Comparison of ENCODE assay signal across 12 cellular contexts in the genomic region with DNA sequence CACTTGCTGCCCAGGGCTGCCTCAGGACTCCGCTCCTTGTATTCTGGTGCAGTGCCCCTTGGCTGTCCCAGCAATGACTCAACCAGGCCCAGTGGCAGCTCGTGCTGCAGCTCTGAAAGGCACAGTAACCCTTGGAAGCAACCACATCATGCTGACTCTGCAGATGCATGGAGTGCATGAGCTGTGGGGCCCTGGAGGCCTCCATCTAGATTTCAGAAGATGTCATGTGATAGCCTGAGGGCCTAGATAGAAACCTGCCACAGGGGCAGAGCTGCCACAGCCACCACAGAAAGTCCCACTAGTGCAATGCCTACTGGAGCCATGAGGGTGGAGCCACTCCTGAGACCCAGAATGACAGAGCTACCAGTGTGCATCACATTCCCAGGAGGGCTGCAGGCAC.
DNase-seq lines count a peak whose midpoint lies in the region; ATAC-seq, FAIRE-seq and TF ChIP-seq lines count a peak whose summit lies in the region.
"Had no signal": no experiment of that assay in that cellular context is flagged by ENCODE, and none has a peak within 500 bp of the region (broad histone marks: within the 10 kb centered on the region; RNA-seq: fewer than 3 reads in every experiment).

No MANE protein-coding gene starts in this region.

- SMC1A ChIA-PET in GM12878 (lab: Charles Lee; ENCODE audit: uncharacterized antibody, unreplicated experiment): interaction anchor here (0.6 to 5.9 kb wide), 12 partner anchors 114 to 485 kb away, joined by 3 to 77 read pairs (median 6); no protein-coding TSS in a partner anchor

- H3K4me3 Mint-ChIP-seq in naive thymus-derived CD4-positive, alpha-beta T cell: no peak overlapping the region

- CTCF ChIA-PET in GM12878 (lab: Yijun Ruan, JAX): interaction anchor here (0.8 to 8.5 kb wide), 12 partner anchors 14 to 884 kb away, joined by 3 to 108 read pairs (median 3); no protein-coding TSS in a partner anchor
- CTCF ChIA-PET in naive thymus-derived CD4-positive, alpha-beta T cell (lab: Charles Lee): interaction anchor here (0.6 to 4.4 kb wide), 4 partner anchors 14 to 356 kb away, joined by 3 to 20 read pairs (median 7); no protein-coding TSS in a partner anchor

- H3K4me1 ChIP-seq in GM12878 (ENCODE audit: control insufficient read depth, insufficient read depth, low read length) (peaks cover 6% of the 10 kb centered on the region), breast epithelium (no peaks in the 10 kb centered on the region)
- no peaks in the 10 kb centered on the region for H3K4me1 ChIP-seq in naive thymus-derived CD4-positive, alpha-beta T cell (ENCODE audit: control insufficient read depth in 2 of 2, insufficient read depth in 2 of 2, low read length in 2 of 2)
- H3K4me1 ChIP-seq in effector memory CD4-positive, alpha-beta T cell (ENCODE audit: control insufficient read depth, insufficient read depth, low read length, poor library complexity, severe bottlenecking): no peaks in the 10 kb centered on the region

- no peaks in the 10 kb centered on the region for H4K20me1 ChIP-seq in GM12878 (ENCODE audit: control insufficient read depth, insufficient read depth)

- H3K27ac ChIP-seq in GM12878 (ENCODE audit: control insufficient read depth, insufficient read depth): no peak overlapping the region
- H3K27ac ChIP-seq in naive thymus-derived CD4-positive, alpha-beta T cell (ENCODE audit: low read depth, low read length): no peak overlapping the region
- no peak overlapping the region for H3K27ac ChIP-seq in effector memory CD4-positive, alpha-beta T cell (ENCODE audit: insufficient read depth, low read length, poor library complexity, severe bottlenecking)
- H3K27ac ChIP-seq in breast epithelium: no peak overlapping the region
- H3K27ac ChIP-seq: suprapubic skin had no signal

- RAD21 ChIA-PET in GM12878 (lab: Charles Lee; ENCODE audit: unreplicated experiment): interaction anchor here (0.7 to 5.7 kb wide), 8 partner anchors 121 to 887 kb away, joined by 3 to 88 read pairs (median 6); no protein-coding TSS in a partner anchor

- no peak for FAIRE-seq in GM12878 (lab: Jason Lieb, UNC)
- FAIRE-seq: endometrium, H1 had no signal

- peaks cover 0 to 18% (median 0%) of the 10 kb centered on the region in 5 donors for H3K27me3 Mint-ChIP-seq in naive thymus-derived CD4-positive, alpha-beta T cell

- H3K36me3 Mint-ChIP-seq in naive thymus-derived CD4-positive, alpha-beta T cell: no peaks in the 10 kb centered on the region

- H3K79me2 ChIP-seq in GM12878 (ENCODE audit: control insufficient read depth, insufficient read depth, low read length): no peaks in the 10 kb centered on the region

- intact Hi-C loops in GM12878 (cut with micrococcal nuclease; ENCODE audit: unreplicated experiment): loop anchor here (5.0 kb wide), 2 partner anchors 134 to 889 kb away; no protein-coding TSS in a partner anchor
- intact Hi-C loops in naive thymus-derived CD4-positive, alpha-beta T cell (cut with micrococcal nuclease): loop anchor here (5.0 kb wide), 2 partner anchors 119 to 304 kb away; partner anchors contain the start of genes SMAD3 (in 2 of the 2), AAGAB (in 1 of the 2) and IQCH (in 1 of the 2)
- intact Hi-C loops in breast epithelium (cut with DNase I; ENCODE audit: low total_unique reads): loop anchor here (10.0 kb wide), 1 partner anchor 357 kb away; no protein-coding TSS in a partner anchor

- TF ChIP-seq EP300 in GM12878 (IDR thresholded peaks at IDR 0.05; ENCODE audit: borderline replicate concordance in 1 of 2, control insufficient read depth in 1 of 2, low read depth in 2 of 2, low read length in 2 of 2): no peak

- H3K36me3 ChIP-seq in GM12878 (ENCODE audit: control insufficient read depth in 2 of 2, insufficient read depth in 2 of 2, low read length in 1 of 2) (no peaks in the 10 kb centered on the region), breast epithelium (no peaks in the 10 kb centered on the region)
- H3K36me3 ChIP-seq in naive thymus-derived CD4-positive, alpha-beta T cell (ENCODE audit: control insufficient read depth in 2 of 3, insufficient read depth in 3 of 3, low read length in 3 of 3): no peaks in the 10 kb centered on the region
- H3K36me3 ChIP-seq in effector memory CD4-positive, alpha-beta T cell (ENCODE audit: control insufficient read depth, insufficient read depth, low read length): no peaks in the 10 kb centered on the region
- H3K36me3 ChIP-seq: suprapubic skin had no signal

- no peak for TF ChIP-seq CTCF in GM12878 (IDR thresholded peaks at IDR 0.05 in 2 of 3, conservative IDR thresholded peaks at IDR 0.05 in 1 of 3; ENCODE audit: control insufficient read depth in 2 of 3, extremely low read depth in 1 of 3, insufficient read depth in 1 of 3, low read depth in 3 of 3, low read length in 3 of 3)
- no peak for TF ChIP-seq CTCF in breast epithelium (IDR thresholded peaks at IDR 0.05)

- no peak overlapping the region for H2AFZ ChIP-seq in GM12878 (ENCODE audit: control insufficient read depth, low read depth, low read length)

- peaks cover 0 to 26% (median 4%) of the 10 kb centered on the region in 7 donors for H3K4me1 Mint-ChIP-seq in naive thymus-derived CD4-positive, alpha-beta T cell

- POLR2A ChIA-PET in GM12878 (lab: Charles Lee): no interaction called here
- POLR2A ChIA-PET in naive thymus-derived CD4-positive, alpha-beta T cell (lab: Charles Lee): interaction anchor here (0.5 kb wide), 1 partner anchor 25 kb away, joined by 3 read pairs; no protein-coding TSS in a partner anchor

- DNase-seq in EL (peak; percentile 63), GM12878 (ENCODE audit: low read depth, low spot score) (no peak), inferior parietal cortex (ENCODE audit: extremely low spot score) (no peak), breast epithelium (ENCODE audit: low spot score in 2 of 2) (no peak)
- peak; percentile 8 for DNase-seq in Jurkat, Clone E6-1 (ENCODE audit: low read depth, low spot score)
- no peak for DNase-seq in naive thymus-derived CD4-positive, alpha-beta T cell
- no peak for DNase-seq in effector memory CD4-positive, alpha-beta T cell
- DNase-seq: Calu3, NCI-H2081 treated with DMSO at 0.1 percent for 48 hours had no signal

- no peak overlapping the region for H3K4me2 ChIP-seq in GM12878 (ENCODE audit: control insufficient read depth, insufficient read depth)

- no peak overlapping the region for H3K4me3 ChIP-seq in Jurkat, Clone E6-1 (ENCODE audit: low read length)
- H3K4me3 ChIP-seq in GM12878: no peak overlapping the region
- H3K4me3 ChIP-seq in naive thymus-derived CD4-positive, alpha-beta T cell (ENCODE audit: low read length): no peak overlapping the region
- H3K4me3 ChIP-seq in effector memory CD4-positive, alpha-beta T cell (ENCODE audit: insufficient read depth, low read depth, low read length, poor library complexity, severe bottlenecking): no peak overlapping the region
- no peak overlapping the region for H3K4me3 ChIP-seq in breast epithelium
- H3K4me3 ChIP-seq: suprapubic skin had no signal

- TF ChIP-seq POLR2A in GM12878 (IDR thresholded peaks at IDR 0.05; ENCODE audit: low read depth, low read length) (no peak), breast epithelium (IDR thresholded peaks at IDR 0.05) (no peak)

- no peak overlapping the region for H3K27ac Mint-ChIP-seq in naive thymus-derived CD4-positive, alpha-beta T cell

- H3K27me3 ChIP-seq in GM12878 (replicated peaks in 1 of 2; ENCODE audit: control insufficient read depth in 2 of 2, insufficient read depth in 2 of 2, low read length in 1 of 2): no peaks in the 10 kb centered on the region
- H3K27me3 ChIP-seq in naive thymus-derived CD4-positive, alpha-beta T cell (ENCODE audit: control insufficient read depth in 2 of 2, insufficient read depth in 2 of 2, low read length in 2 of 2): no peaks in the 10 kb centered on the region
- no peaks in the 10 kb centered on the region for H3K27me3 ChIP-seq in effector memory CD4-positive, alpha-beta T cell (replicated peaks; ENCODE audit: control insufficient read depth, insufficient read depth, low read length, poor library complexity, severe bottlenecking)
- no peaks in the 10 kb centered on the region for H3K27me3 ChIP-seq in breast epithelium
- H3K27me3 ChIP-seq: suprapubic skin had no signal

- peak; percentile 66 for ATAC-seq in GM12878
- ATAC-seq in naive thymus-derived CD4-positive, alpha-beta T cell: peak; percentile 27

- in situ Hi-C loops in GM12878 (cut with MboI): loop anchor here (5.0 kb wide), 2 partner anchors 354 to 889 kb away; no protein-coding TSS in a partner anchor

- no peak overlapping the region for H3K9ac ChIP-seq in GM12878 (ENCODE audit: control insufficient read depth, insufficient read depth, low read length)

- TF ChIP-seq RAD21 in GM12878 (IDR thresholded peaks at IDR 0.05; ENCODE audit: insufficient read depth, low read depth, low read length): no peak

- BruUV-seq in GM12878 (replicated peaks; lab: Mats Ljungman, UMichigan): no TSS peak

- H3K9me3 Mint-ChIP-seq in naive thymus-derived CD4-positive, alpha-beta T cell: no peaks in the 10 kb centered on the region

- H3K9me3 ChIP-seq in GM12878 (replicated peaks; ENCODE audit: control insufficient read depth, insufficient read depth, low read length) (no peaks in the 10 kb centered on the region), breast epithelium (no peaks in the 10 kb centered on the region)
- H3K9me3 ChIP-seq in naive thymus-derived CD4-positive, alpha-beta T cell (ENCODE audit: control insufficient read depth in 2 of 3, low read length in 3 of 3): no peaks in the 10 kb centered on the region
- H3K9me3 ChIP-seq in effector memory CD4-positive, alpha-beta T cell (ENCODE audit: control insufficient read depth, low read length): no peaks in the 10 kb centered on the region
- H3K9me3 ChIP-seq: suprapubic skin had no signal

- WGBS in GM12878 (ENCODE audit: insufficient coverage, insufficient replicate concordance, low lambda C conversion rate, missing lambda C conversion rate): 73% methylated on average over 2 of the region's 2 CpGs

TF ChIP-seq in GM12878, 131 proteins besides CTCF, POLR2A, EP300 and RAD21 (continues in another document):
- TF ChIP-seq WRNIP1 (IDR thresholded peaks at IDR 0.05; ENCODE audit: borderline replicate concordance, low read depth, low read length) (no peak), NFIC (IDR thresholded peaks at IDR 0.05; ENCODE audit: low read depth, low read length) (no peak), TAF1 (IDR thresholded peaks at IDR 0.05; ENCODE audit: borderline replicate concordance, low read depth, low read length) (no peak), CHD4 (IDR thresholded peaks at IDR 0.05) (no peak), FOXK2 (IDR thresholded peaks at IDR 0.05) (no peak), SMC3 (IDR thresholded peaks at IDR 0.05; ENCODE audit: borderline replicate concordance, low read length) (no peak; the same call in 1 of the 2 replicates), GATAD2B (conservative IDR thresholded peaks at IDR 0.05; ENCODE audit: low read depth) (no peak), SMARCA5 (IDR thresholded peaks at IDR 0.05) (no peak), TCF7 (IDR thresholded peaks at IDR 0.05; ENCODE audit: borderline replicate concordance) (no peak), TBL1XR1 (IDR thresholded peaks at IDR 0.05; ENCODE audit: low read depth, low read length) (no peak), SMAD1 (IDR thresholded peaks at IDR 0.05; ENCODE audit: low read depth, partially characterized antibody) (no peak), RBBP5 (conservative IDR thresholded peaks at IDR 0.05) (no peak), BRCA1 (IDR thresholded peaks at IDR 0.05; ENCODE audit: low read depth, low read length) (no peak)

Comparison
In these comparisons a context has a peak if more than half of its experiments do, and no peak if none do; other contexts are left out.
1. DNase-seq: peak in EL (single experiment) and Jurkat, Clone E6-1 (single experiment); none in GM12878 (single experiment), naive thymus-derived CD4-positive, alpha-beta T cell (0 of 9), inferior parietal cortex (single experiment), effector memory CD4-positive, alpha-beta T cell (0 of 3) and breast epithelium (0 of 2).